In genomic region chrX:22032084-22032483, GRCh38 we compare ENCODE assay signal across 16 cellular contexts. TPM values are rescaled to one million over a fixed set of nuclear protein-coding genes. Genes with fewer than 3 reads are reported as not detected.
A peak's percentile ranks its signal among the peaks of the same experiment; 100 is the strongest.
DNase-seq lines count a peak whose midpoint lies in the region; TF ChIP-seq lines count a peak whose summit lies in the region.
"Had no signal": no experiment of that assay in that cellular context is flagged by ENCODE, and none has a peak within 500 bp of the region (broad histone marks: within the 10 kb centered on the region; RNA-seq: fewer than 3 reads in every experiment).

TSS of gene PHEX (plus strand) at chrX:22032325. CDS start at chrX:22033006, 681 bp downstream.

- H3K36me3 Mint-ChIP-seq in CD4-positive, alpha-beta memory T cell, result no peaks in the 10 kb centered on the region
- no peaks in the 10 kb centered on the region for H3K36me3 Mint-ChIP-seq in mesothelial cell of epicardium
- peaks cover 5% of the 10 kb centered on the region for H3K36me3 Mint-ChIP-seq in MCF 10A (ENCODE audit: insufficient read depth, unreplicated experiment)

- no peak within 1 kb of the TSS for H3K4me3 ChIP-seq in CD4-positive, alpha-beta memory T cell (ENCODE audit: low read length in 2 of 2)

- peaks cover 0 to 2% (median 0%) of the 10 kb centered on the region in 8 donors for H3K9me3 Mint-ChIP-seq in CD4-positive, alpha-beta memory T cell
- H3K9me3 Mint-ChIP-seq in mesothelial cell of epicardium (peaks cover 12% of the 10 kb centered on the region), MCF 10A (ENCODE audit: unreplicated experiment) (no peaks in the 10 kb centered on the region)

- peak; percentile 3 for DNase-seq in NOMO-1 treated with DMSO at 0.1 percent for 48 hours (lab: John Stamatoyannopoulos, UW; ENCODE audit: unreplicated experiment)
- no peak for DNase-seq in NOMO-1 (lab: John Stamatoyannopoulos, UW; ENCODE audit: unreplicated experiment in 2 of 2)
- DNase-seq in CD4-positive, alpha-beta memory T cell, result no peak
- DNase-seq in OCI-M1 (lab: John Stamatoyannopoulos, UW), result peak; percentile 11
- no peak for DNase-seq in mesothelial cell of epicardium (ENCODE audit: low spot score in 2 of 2, unreplicated experiment in 2 of 2)
- no peak for DNase-seq in NCI-H2196 (lab: John Stamatoyannopoulos, UW; ENCODE audit: unreplicated experiment)
- DNase-seq in MCF 10A (ENCODE audit: unreplicated experiment), result no peak
- DNase-seq in SW480 (ENCODE audit: low spot score), result no peak
- DNase-seq: Calu3, GF-D8, GOT3, NCI-H1105 treated with DMSO at 0.1 percent for 48 hours, NCI-H1930, NCI-H2171, NCI-H510A treated with DMSO at 0.1 percent for 48 hours, RPMI8226 had no signal

- no peak for TF ChIP-seq CTCF in mesothelial cell of epicardium (IDR thresholded peaks at IDR 0.05; ENCODE audit: unreplicated experiment)
- TF ChIP-seq CTCF in MCF 10A (IDR thresholded peaks at IDR 0.05; ENCODE audit: unreplicated experiment), result no peak

- H3K4me3 Mint-ChIP-seq in CD4-positive, alpha-beta memory T cell, result peak within 1 kb of the TSS in 6 of 8 donors; percentile 13 to 66 (median 42)
- H3K4me3 Mint-ChIP-seq in mesothelial cell of epicardium, result no peak within 1 kb of the TSS
- H3K4me3 Mint-ChIP-seq in MCF 10A (ENCODE audit: unreplicated experiment), result no peak within 1 kb of the TSS

- BruUV-seq in MCF 10A (replicated peaks; lab: Mats Ljungman, UMichigan), result no TSS peak

- no peaks in the 10 kb centered on the region for H3K9me3 ChIP-seq in CD4-positive, alpha-beta memory T cell (ENCODE audit: control insufficient read depth in 1 of 2, low read length in 2 of 2)

- intact Hi-C loops in CD4-positive, alpha-beta memory T cell (cut with micrococcal nuclease), result no loop called here
- intact Hi-C loops in MCF 10A (cut with micrococcal nuclease), result no loop called here

- no peaks in the 10 kb centered on the region for H3K4me1 ChIP-seq in CD4-positive, alpha-beta memory T cell (ENCODE audit: insufficient read depth, low read length)

- CTCF ChIA-PET in CD4-positive, alpha-beta memory T cell (lab: Charles Lee; ENCODE audit: partially characterized antibody), result no interaction called here
- CTCF ChIA-PET in MCF 10A (lab: Yijun Ruan, JAX), result interaction anchor here (0.6 kb wide), 1 partner anchor 17 kb away, joined by 3 read pairs; no protein-coding TSS in a partner anchor

- POLR2A ChIA-PET in CD4-positive, alpha-beta memory T cell (lab: Charles Lee; ENCODE audit: partially characterized antibody), result no interaction called here
- POLR2A ChIA-PET in MCF 10A (lab: Yijun Ruan, JAX), result no interaction called here

- no peaks in the 10 kb centered on the region for H3K36me3 ChIP-seq in CD4-positive, alpha-beta memory T cell (ENCODE audit: insufficient read depth, low read length)

- peak within 1 kb of the TSS in 3 of 7 donors; percentile 11 to 47 (median 42) for H3K27ac Mint-ChIP-seq in CD4-positive, alpha-beta memory T cell
- H3K27ac Mint-ChIP-seq in mesothelial cell of epicardium, result peak within 1 kb of the TSS; percentile 26
- H3K27ac Mint-ChIP-seq in MCF 10A (ENCODE audit: low read depth, unreplicated experiment), result no peak within 1 kb of the TSS

- no peaks in the 10 kb centered on the region for H3K27me3 Mint-ChIP-seq in CD4-positive, alpha-beta memory T cell
- H3K27me3 Mint-ChIP-seq in mesothelial cell of epicardium (ENCODE audit: low read depth), result no peaks in the 10 kb centered on the region
- peaks cover 71% of the 10 kb centered on the region for H3K27me3 Mint-ChIP-seq in MCF 10A (ENCODE audit: insufficient read depth, unreplicated experiment)

- no peak within 1 kb of the TSS for H3K27ac ChIP-seq in CD4-positive, alpha-beta memory T cell (ENCODE audit: low read depth, low read length)

- peaks cover 0 to 3% (median under 1%) of the 10 kb centered on the region in 4 donors for H3K4me1 Mint-ChIP-seq in CD4-positive, alpha-beta memory T cell
- H3K4me1 Mint-ChIP-seq in mesothelial cell of epicardium, result peaks cover 8% of the 10 kb centered on the region
- no peaks in the 10 kb centered on the region for H3K4me1 Mint-ChIP-seq in MCF 10A (ENCODE audit: insufficient read depth, unreplicated experiment)

- no peaks in the 10 kb centered on the region for H3K27me3 ChIP-seq in CD4-positive, alpha-beta memory T cell (ENCODE audit: insufficient read depth, low read length)

RNA-seq across cellular contexts. Expression of gene PHEX, which starts in this region (rescaled TPM):
- total RNA-seq in CD4-positive, alpha-beta memory T cell, result under 1 TPM; 0.25 to 0.35 TPM
- under 1 TPM; 0.39 to 0.98 TPM for polyA plus RNA-seq in CD4-positive, alpha-beta memory T cell
- total RNA-seq in mesothelial cell of epicardium (0.70 to 1.2 TPM (median 0.96 TPM) in 3 replicates), MCF 10A (2022) (0.69 and 0.89 TPM in 2 replicates)

Comparison
In these comparisons a context has a peak if more than half of its experiments do, and no peak if none do; other contexts are left out.
1. DNase-seq: peak in NOMO-1 treated with DMSO at 0.1 percent for 48 hours (single experiment) and OCI-M1 (single experiment); none in NOMO-1 (0 of 2), CD4-positive, alpha-beta memory T cell (0 of 5), mesothelial cell of epicardium (0 of 2), NCI-H2196 (single experiment), MCF 10A (single experiment) and SW480 (single experiment).
2. H3K4me3 Mint-ChIP-seq: peak in CD4-positive, alpha-beta memory T cell (6 of 8); none in mesothelial cell of epicardium (single experiment) and MCF 10A (single experiment).